ENCODE assay signal across 10 cellular contexts in genomic region chr4:3871181-3871852, GRCh38.
DNase-seq lines count a peak whose midpoint lies in the region; ATAC-seq and TF ChIP-seq lines count a peak whose summit lies in the region.
"Had no signal": no experiment of that assay in that cellular context is flagged by ENCODE, and none has a peak within 500 bp of the region (broad histone marks: within the 10 kb centered on the region; RNA-seq: fewer than 3 reads in every experiment).

No MANE protein-coding gene starts in this region.

- DNase-seq in activated CD4-positive, alpha-beta T cell treated with anti-CD3 and anti-CD28 coated beads, Interleukin-2, amount 10 ng/mL, durations not matched to agents 7 days and 5 days, result peak; percentile 19
- no peak for DNase-seq in activated CD4-positive, alpha-beta T cell treated with anti-CD3 and anti-CD28 coated beads for 1 hour
- DNase-seq in NT2/D1 (ENCODE audit: low read depth, low spot score) (peak; percentile 64), HFFc6 (no peak), NOMO-1 treated with dmso at 0.1 percent for 144 hours (lab: John Stamatoyannopoulos, UW; ENCODE audit: unreplicated experiment) (no peak)
- DNase-seq in stimulated activated naive CD8-positive, alpha-beta T cell treated with anti-CD3 and anti-CD28 coated beads, Interleukin-15, amount 100 ng/mL, for 72 hours, result peak; percentile 21 to 45
- DNase-seq: C1 segment of cervical spinal cord, T-helper 9 cell had no signal

- H3K4me3 ChIP-seq in NT2/D1 (ENCODE audit: insufficient read length, low read depth) (peak overlapping the region; percentile 45), iPS-18a (ENCODE audit: low read length) (peak overlapping the region; percentile 51)

- POLR2A ChIA-PET in activated CD4-positive, alpha-beta T cell treated with anti-CD3 and anti-CD28 coated beads, Interleukin-2, amount 10 ng/mL, durations not matched to agents 7 days and 5 days (lab: Charles Lee), result no interaction called here

- no peak overlapping the region for H3K27ac ChIP-seq in iPS-18a (ENCODE audit: low read length)

- CTCF ChIA-PET in activated CD4-positive, alpha-beta T cell treated with anti-CD3 and anti-CD28 coated beads, Interleukin-2, amount 10 ng/mL, durations not matched to agents 7 days and 5 days (lab: Charles Lee), result no interaction called here

- H3K9ac ChIP-seq in NT2/D1 (ENCODE audit: insufficient read length, low read depth) (peak overlapping the region; percentile 26), iPS-18a (ENCODE audit: low read length) (no peak overlapping the region)

- H3K4me1 Mint-ChIP-seq in activated CD4-positive, alpha-beta T cell treated with anti-CD3 and anti-CD28 coated beads, Interleukin-2, amount 10 ng/mL, durations not matched to agents 7 days and 5 days, result peaks cover 4% of the 10 kb centered on the region
- H3K4me1 Mint-ChIP-seq in stimulated activated naive CD8-positive, alpha-beta T cell treated with anti-CD3 and anti-CD28 coated beads, Interleukin-15, amount 100 ng/mL, for 72 hours, result peaks cover 12% of the 10 kb centered on the region
- peaks cover 7% of the 10 kb centered on the region; the same call in 1 of the 2 replicates for H3K4me1 Mint-ChIP-seq in HFFc6 (ENCODE audit: low read depth)

- H3K36me3 ChIP-seq in NT2/D1 (ENCODE audit: insufficient read depth, insufficient read length, low read length), result no peaks in the 10 kb centered on the region
- H3K36me3 ChIP-seq in iPS-18a (ENCODE audit: control insufficient read depth, low read depth, low read length), result no peaks in the 10 kb centered on the region

- no peak for TF ChIP-seq CTCF in HFFc6 (IDR thresholded peaks at IDR 0.05)

- peaks cover 19% of the 10 kb centered on the region; the same call in 1 of the 2 replicates for H3K9me3 ChIP-seq in NT2/D1 (ENCODE audit: insufficient read depth, low read length)
- no peaks in the 10 kb centered on the region for H3K9me3 ChIP-seq in iPS-18a (ENCODE audit: control insufficient read depth, low read depth, low read length)

- peak; percentile 41 for ATAC-seq in stimulated activated naive CD8-positive, alpha-beta T cell treated with anti-CD3 and anti-CD28 coated beads, Interleukin-15, amount 100 ng/mL, for 72 hours
- no peak for ATAC-seq in HG03457 (IDR thresholded peaks at IDR 0.05; ENCODE audit: unreplicated experiment)

- H3K27me3 Mint-ChIP-seq in activated CD4-positive, alpha-beta T cell treated with anti-CD3 and anti-CD28 coated beads, Interleukin-2, amount 10 ng/mL, durations not matched to agents 7 days and 5 days, result peaks cover 20% of the 10 kb centered on the region
- peaks cover 71% of the 10 kb centered on the region for H3K27me3 Mint-ChIP-seq in stimulated activated naive CD8-positive, alpha-beta T cell treated with anti-CD3 and anti-CD28 coated beads, Interleukin-15, amount 100 ng/mL, for 72 hours
- H3K27me3 Mint-ChIP-seq in HFFc6 (ENCODE audit: insufficient read depth), result peaks cover 40% of the 10 kb centered on the region

- H3K27ac Mint-ChIP-seq in activated CD4-positive, alpha-beta T cell treated with anti-CD3 and anti-CD28 coated beads, Interleukin-2, amount 10 ng/mL, durations not matched to agents 7 days and 5 days, result no peak overlapping the region
- no peak overlapping the region for H3K27ac Mint-ChIP-seq in stimulated activated naive CD8-positive, alpha-beta T cell treated with anti-CD3 and anti-CD28 coated beads, Interleukin-15, amount 100 ng/mL, for 72 hours
- no peak overlapping the region for H3K27ac Mint-ChIP-seq in HFFc6

- H3K4me3 Mint-ChIP-seq in activated CD4-positive, alpha-beta T cell treated with anti-CD3 and anti-CD28 coated beads, Interleukin-2, amount 10 ng/mL, durations not matched to agents 7 days and 5 days, result no peak overlapping the region
- peak overlapping the region; percentile 62 to 74 for H3K4me3 Mint-ChIP-seq in stimulated activated naive CD8-positive, alpha-beta T cell treated with anti-CD3 and anti-CD28 coated beads, Interleukin-15, amount 100 ng/mL, for 72 hours
- H3K4me3 Mint-ChIP-seq in HFFc6, result no peak overlapping the region

- peaks cover 22% of the 10 kb centered on the region for H3K4me1 ChIP-seq in NT2/D1 (ENCODE audit: insufficient read depth, insufficient read length)
- peaks cover 7% of the 10 kb centered on the region for H3K4me1 ChIP-seq in iPS-18a (ENCODE audit: control insufficient read depth, low read depth, low read length)

- no peaks in the 10 kb centered on the region for H3K9me3 Mint-ChIP-seq in activated CD4-positive, alpha-beta T cell treated with anti-CD3 and anti-CD28 coated beads, Interleukin-2, amount 10 ng/mL, durations not matched to agents 7 days and 5 days
- H3K9me3 Mint-ChIP-seq in stimulated activated naive CD8-positive, alpha-beta T cell treated with anti-CD3 and anti-CD28 coated beads, Interleukin-15, amount 100 ng/mL, for 72 hours, result no peaks in the 10 kb centered on the region
- H3K9me3 Mint-ChIP-seq in HFFc6, result no peaks in the 10 kb centered on the region

- H3K36me3 Mint-ChIP-seq in activated CD4-positive, alpha-beta T cell treated with anti-CD3 and anti-CD28 coated beads, Interleukin-2, amount 10 ng/mL, durations not matched to agents 7 days and 5 days (ENCODE audit: low read depth), result no peaks in the 10 kb centered on the region
- H3K36me3 Mint-ChIP-seq in HFFc6 (ENCODE audit: low read depth), result no peaks in the 10 kb centered on the region

- H3K27me3 ChIP-seq in NT2/D1 (ENCODE audit: insufficient read depth, insufficient read length) (peaks cover 48% of the 10 kb centered on the region), iPS-18a (ENCODE audit: control insufficient read depth, insufficient read depth, low read length) (peaks cover 29% of the 10 kb centered on the region)

Comparison
In these comparisons a context has a peak if more than half of its experiments do, and no peak if none do; other contexts are left out.
1. DNase-seq: peak in activated CD4-positive, alpha-beta T cell treated with anti-CD3 and anti-CD28 coated beads, Interleukin-2, amount 10 ng/mL, durations not matched to agents 7 days and 5 days (single experiment), NT2/D1 (single experiment) and stimulated activated naive CD8-positive, alpha-beta T cell treated with anti-CD3 and anti-CD28 coated beads, Interleukin-15, amount 100 ng/mL, for 72 hours (2 of 2); none in activated CD4-positive, alpha-beta T cell treated with anti-CD3 and anti-CD28 coated beads for 1 hour (single experiment), HFFc6 (single experiment) and NOMO-1 treated with dmso at 0.1 percent for 144 hours (single experiment).
2. H3K4me3 Mint-ChIP-seq: peak in stimulated activated naive CD8-positive, alpha-beta T cell treated with anti-CD3 and anti-CD28 coated beads, Interleukin-15, amount 100 ng/mL, for 72 hours (2 of 2); none in activated CD4-positive, alpha-beta T cell treated with anti-CD3 and anti-CD28 coated beads, Interleukin-2, amount 10 ng/mL, durations not matched to agents 7 days and 5 days (single experiment) and HFFc6 (single experiment).